In the genomic region with DNA sequence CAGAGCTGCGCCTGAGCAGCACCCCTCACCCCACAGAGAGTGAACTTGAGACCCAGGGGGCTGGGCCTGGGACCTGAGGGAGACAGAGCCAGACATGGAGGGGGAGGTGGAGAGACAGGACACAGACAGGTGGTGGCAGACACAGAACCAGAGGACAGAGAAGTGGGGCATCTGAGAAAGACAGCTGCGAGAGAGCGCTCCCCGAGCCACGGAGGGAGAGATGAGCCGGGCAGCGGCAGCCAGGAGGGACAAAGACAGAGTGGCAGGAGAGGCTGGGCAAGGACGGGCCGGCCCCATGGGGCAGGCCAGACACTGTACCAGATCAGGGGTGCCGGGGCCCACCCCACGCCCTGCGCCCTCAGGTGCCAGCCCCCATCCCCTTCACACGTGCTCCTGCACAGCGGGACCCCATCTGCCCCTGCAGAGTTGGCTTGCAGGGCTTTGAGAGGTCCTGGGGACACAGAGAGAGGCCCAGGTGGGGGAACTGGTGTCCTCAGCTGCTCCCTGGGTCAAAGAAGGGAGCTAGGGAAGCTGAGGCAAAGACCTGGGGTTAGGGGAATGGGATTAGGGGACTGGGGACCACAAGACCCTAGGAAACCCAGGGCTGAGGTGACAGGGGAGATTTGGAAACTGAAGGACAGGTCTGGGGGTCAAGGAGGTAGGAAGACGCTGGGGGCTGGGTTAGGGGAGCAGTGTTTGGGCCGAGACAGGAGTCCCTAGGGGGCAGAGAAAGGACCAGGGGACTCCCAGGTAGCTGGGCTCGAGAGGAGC, we compare ENCODE assay signal across 1 cellular context.
TF ChIP-seq lines count a peak whose summit lies in the region.

No MANE protein-coding gene starts in this region.

TF ChIP-seq in GM12878, 131 proteins besides CTCF, POLR2A, EP300 and RAD21:
- TF ChIP-seq NBN (IDR thresholded peaks at IDR 0.05) (no peak), PML (IDR thresholded peaks at IDR 0.05; ENCODE audit: low read length) (no peak), SUZ12 (IDR thresholded peaks at IDR 0.05; ENCODE audit: unreplicated experiment) (peak; percentile 40), ETV6 (conservative IDR thresholded peaks at IDR 0.05 in 1 of 2, IDR thresholded peaks at IDR 0.05 in 1 of 2; ENCODE audit: borderline replicate concordance in 1 of 2, low read depth in 1 of 2) (no peak), BMI1 (IDR thresholded peaks at IDR 0.05; ENCODE audit: borderline replicate concordance) (no peak), MEF2B (IDR thresholded peaks at IDR 0.05; ENCODE audit: partially characterized antibody, poor library complexity, severe bottlenecking) (no peak), CREM (IDR thresholded peaks at IDR 0.05; ENCODE audit: low read depth) (no peak)
- TF ChIP-seq, protein P1, sequence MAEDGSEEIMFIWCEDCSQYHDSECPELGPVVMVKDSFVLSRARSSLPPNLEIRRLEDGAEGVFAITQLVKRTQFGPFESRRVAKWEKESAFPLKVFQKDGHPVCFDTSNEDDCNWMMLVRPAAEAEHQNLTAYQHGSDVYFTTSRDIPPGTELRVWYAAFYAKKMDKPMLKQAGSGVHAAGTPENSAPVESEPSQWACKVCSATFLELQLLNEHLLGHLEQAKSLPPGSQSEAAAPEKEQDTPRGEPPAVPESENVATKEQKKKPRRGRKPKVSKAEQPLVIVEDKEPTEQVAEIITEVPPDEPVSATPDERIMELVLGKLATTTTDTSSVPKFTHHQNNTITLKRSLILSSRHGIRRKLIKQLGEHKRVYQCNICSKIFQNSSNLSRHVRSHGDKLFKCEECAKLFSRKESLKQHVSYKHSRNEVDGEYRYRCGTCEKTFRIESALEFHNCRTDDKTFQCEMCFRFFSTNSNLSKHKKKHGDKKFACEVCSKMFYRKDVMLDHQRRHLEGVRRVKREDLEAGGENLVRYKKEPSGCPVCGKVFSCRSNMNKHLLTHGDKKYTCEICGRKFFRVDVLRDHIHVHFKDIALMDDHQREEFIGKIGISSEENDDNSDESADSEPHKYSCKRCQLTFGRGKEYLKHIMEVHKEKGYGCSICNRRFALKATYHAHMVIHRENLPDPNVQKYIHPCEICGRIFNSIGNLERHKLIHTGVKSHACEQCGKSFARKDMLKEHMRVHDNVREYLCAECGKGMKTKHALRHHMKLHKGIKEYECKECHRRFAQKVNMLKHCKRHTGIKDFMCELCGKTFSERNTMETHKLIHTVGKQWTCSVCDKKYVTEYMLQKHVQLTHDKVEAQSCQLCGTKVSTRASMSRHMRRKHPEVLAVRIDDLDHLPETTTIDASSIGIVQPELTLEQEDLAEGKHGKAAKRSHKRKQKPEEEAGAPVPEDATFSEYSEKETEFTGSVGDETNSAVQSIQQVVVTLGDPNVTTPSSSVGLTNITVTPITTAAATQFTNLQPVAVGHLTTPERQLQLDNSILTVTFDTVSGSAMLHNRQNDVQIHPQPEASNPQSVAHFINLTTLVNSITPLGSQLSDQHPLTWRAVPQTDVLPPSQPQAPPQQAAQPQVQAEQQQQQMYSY (CRISPR knock-in tag; IDR thresholded peaks at IDR 0.05), result no peak
